ENCODE assay signal across 26 cellular contexts in the genomic region with DNA sequence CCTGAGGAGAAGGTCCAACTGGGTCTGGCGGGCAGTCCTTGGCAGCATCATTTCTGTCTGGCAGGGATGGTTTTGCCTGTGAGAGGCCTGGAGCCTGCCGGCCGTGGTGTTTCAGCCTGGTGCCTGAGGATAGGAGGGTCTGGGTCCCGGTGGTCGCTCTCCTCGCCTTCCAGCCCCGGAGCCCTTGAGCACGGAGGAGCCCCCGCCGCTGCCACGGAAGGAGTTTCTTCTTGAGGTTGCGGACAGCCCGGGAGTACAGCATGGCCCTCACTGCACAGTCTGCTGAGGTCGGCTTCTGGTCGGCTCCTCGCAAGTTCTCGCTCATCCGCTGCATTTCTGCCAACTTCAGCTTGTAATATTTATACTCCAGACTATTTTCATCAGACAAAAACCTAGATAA. TPM values are rescaled to one million over a fixed set of nuclear protein-coding genes. Genes with fewer than 3 reads are reported as not detected.
DNase-seq lines count a peak whose midpoint lies in the region; ATAC-seq, FAIRE-seq and TF ChIP-seq lines count a peak whose summit lies in the region.
"Had no signal": no experiment of that assay in that cellular context is flagged by ENCODE, and none has a peak within 500 bp of the region (broad histone marks: within the 10 kb centered on the region; RNA-seq: fewer than 3 reads in every experiment).

No MANE protein-coding gene starts in this region.

- DNase-seq in mammary epithelial cell (no peak), MCF 10A (ENCODE audit: unreplicated experiment) (no peak), PC-3 (no peak), astrocyte (ENCODE audit: low read depth) (no peak)
- DNase-seq in effector memory CD8-positive, alpha-beta T cell, result no peak
- DNase-seq: 8988T; ACHN; AML-193; BE2C; CD4-positive, alpha-beta T cell; DMS 273 treated with DMSO at 0.1 percent for 48 hours; DMS79; EL; GDM1; H9 had no signal

- no peak for TF ChIP-seq CTCF in mammary epithelial cell (conservative IDR thresholded peaks at IDR 0.05 in 1 of 2, IDR thresholded peaks at IDR 0.05 in 1 of 2; ENCODE audit: extremely low read depth in 1 of 2, insufficient read depth in 1 of 2, low read depth in 1 of 2, low read length in 2 of 2)
- no peak for TF ChIP-seq CTCF in MCF 10A (IDR thresholded peaks at IDR 0.05; ENCODE audit: unreplicated experiment)
- no peak for TF ChIP-seq CTCF in PC-3 (conservative IDR thresholded peaks at IDR 0.05; ENCODE audit: low read depth, low read length)
- TF ChIP-seq CTCF in astrocyte (IDR thresholded peaks at IDR 0.05; ENCODE audit: insufficient read depth, low read depth, low read length), result no peak

- H3K27me3 Mint-ChIP-seq in MCF 10A (ENCODE audit: insufficient read depth, unreplicated experiment), result no peaks in the 10 kb centered on the region
- no peaks in the 10 kb centered on the region for H3K27me3 Mint-ChIP-seq in astrocyte (ENCODE audit: low read depth, unreplicated experiment)
- no peaks in the 10 kb centered on the region for H3K27me3 Mint-ChIP-seq in effector memory CD8-positive, alpha-beta T cell
- H3K27me3 Mint-ChIP-seq: CD4-positive, alpha-beta T cell; CD8-positive, alpha-beta memory T cell had no signal

- CTCF ChIA-PET in mammary epithelial cell (lab: Charles Lee; ENCODE audit: low non-redundant PET) (interaction anchor here (0.5 kb wide), 1 partner anchor 10 kb away, joined by 3 read pairs; no protein-coding TSS in a partner anchor), MCF 10A (lab: Yijun Ruan, JAX) (interaction anchor here (2.4 kb wide), 1 partner anchor 23 kb away, joined by 8 read pairs; no protein-coding TSS in a partner anchor), PC-3 (lab: Charles Lee) (no interaction called here)

- FAIRE-seq in astrocyte (lab: Jason Lieb, UNC), result no peak
- FAIRE-seq: A549, D721Med, GM12878, GM19239 had no signal

- H3K9me2 ChIP-seq in PC-3 (replicated peaks; ENCODE audit: low read length), result no peaks in the 10 kb centered on the region

- POLR2A ChIA-PET in MCF 10A (lab: Yijun Ruan, JAX), result interaction anchor here (1.3 kb wide), 1 partner anchor 13 kb away, joined by 3 read pairs; no protein-coding TSS in a partner anchor
- POLR2A ChIA-PET in PC-3 (lab: Charles Lee; ENCODE audit: unreplicated experiment), result no interaction called here

- H4K20me1 ChIP-seq in mammary epithelial cell (ENCODE audit: insufficient read depth, low read length) (no peaks in the 10 kb centered on the region), PC-3 (ENCODE audit: low read length) (no peaks in the 10 kb centered on the region), astrocyte (ENCODE audit: insufficient read depth, low read length) (peaks cover 69% of the 10 kb centered on the region)

- H3K36me3 Mint-ChIP-seq in MCF 10A (ENCODE audit: insufficient read depth, unreplicated experiment), result peaks cover 93% of the 10 kb centered on the region
- peaks cover 17% of the 10 kb centered on the region for H3K36me3 Mint-ChIP-seq in astrocyte (ENCODE audit: low read depth, unreplicated experiment)
- peaks cover 58% of the 10 kb centered on the region for H3K36me3 Mint-ChIP-seq in effector memory CD8-positive, alpha-beta T cell (ENCODE audit: insufficient read depth)

- H3K79me2 ChIP-seq in mammary epithelial cell (ENCODE audit: insufficient read depth, low read length), result peaks cover 14% of the 10 kb centered on the region
- H3K79me2 ChIP-seq in PC-3 (ENCODE audit: low read length), result no peaks in the 10 kb centered on the region
- peaks cover 23% of the 10 kb centered on the region for H3K79me2 ChIP-seq in astrocyte (ENCODE audit: insufficient read depth, low read length)

- no peaks in the 10 kb centered on the region for H3F3A ChIP-seq in PC-3 (ENCODE audit: low read length, unreplicated experiment)

- H3K9ac ChIP-seq in mammary epithelial cell (ENCODE audit: insufficient read depth, low read length) (no peak overlapping the region), PC-3 (ENCODE audit: low read length) (no peak overlapping the region), astrocyte (ENCODE audit: low read length) (no peak overlapping the region)

- in situ Hi-C loops in mammary epithelial cell (cut with MboI; ENCODE audit: low sequenced_read_pairs in 2 of 2), result no loop called here

- H2AFZ ChIP-seq in mammary epithelial cell (ENCODE audit: low read depth, low read length) (no peak overlapping the region), PC-3 (ENCODE audit: low read length) (no peak overlapping the region), astrocyte (ENCODE audit: low read depth, low read length) (no peak overlapping the region)
- H2AFZ ChIP-seq: GM23338 had no signal

- H3K27ac ChIP-seq in mammary epithelial cell (ENCODE audit: insufficient read depth, low read depth, low read length) (no peak overlapping the region), PC-3 (ENCODE audit: low read length) (no peak overlapping the region), astrocyte (ENCODE audit: low read depth, low read length) (no peak overlapping the region)
- H3K27ac ChIP-seq: A549; BLaER1 treated with 17β-estradiol and CSF1 and Interleukin-3, amounts not matched to agents 10 nM and 100 nM had no signal

- H3K4me1 Mint-ChIP-seq in MCF 10A (ENCODE audit: insufficient read depth, unreplicated experiment) (peaks cover 7% of the 10 kb centered on the region), astrocyte (ENCODE audit: low read depth, unreplicated experiment) (no peaks in the 10 kb centered on the region)
- H3K4me1 Mint-ChIP-seq in effector memory CD8-positive, alpha-beta T cell (ENCODE audit: low read depth in 2 of 2), result peaks cover 9 to 15% of the 10 kb centered on the region in 2 donors
- H3K4me1 Mint-ChIP-seq: CD14-positive monocyte, GM23338, H9 had no signal

- 96% methylated on average over 7 of the region's 18 CpGs for WGBS in mammary epithelial cell (ENCODE audit: low coverage, missing lambda C conversion rate)

- peaks cover 30% of the 10 kb centered on the region for H3K36me3 ChIP-seq in mammary epithelial cell (ENCODE audit: insufficient read depth, low read length)
- peaks cover 47% of the 10 kb centered on the region for H3K36me3 ChIP-seq in PC-3 (ENCODE audit: low read depth, low read length)
- peaks cover 50% of the 10 kb centered on the region for H3K36me3 ChIP-seq in astrocyte (ENCODE audit: insufficient read depth, low read length)

- H3K9me3 Mint-ChIP-seq in MCF 10A (ENCODE audit: unreplicated experiment) (no peaks in the 10 kb centered on the region), astrocyte (ENCODE audit: unreplicated experiment) (peaks cover 1% of the 10 kb centered on the region)
- H3K9me3 Mint-ChIP-seq in effector memory CD8-positive, alpha-beta T cell, result no peaks in the 10 kb centered on the region
- H3K9me3 Mint-ChIP-seq: CD14-positive monocyte; CD4-positive, alpha-beta T cell; CD8-positive, alpha-beta memory T cell; GM23338; H9 had no signal

- no peaks in the 10 kb centered on the region for H3K9me3 ChIP-seq in mammary epithelial cell (replicated peaks; ENCODE audit: insufficient read depth, low read length)
- no peaks in the 10 kb centered on the region for H3K9me3 ChIP-seq in PC-3 (ENCODE audit: low read length)
- no peaks in the 10 kb centered on the region for H3K9me3 ChIP-seq in astrocyte (ENCODE audit: insufficient read depth, low read depth, low read length)
- H3K9me3 ChIP-seq: A549; BE2C; BLaER1 treated with 17β-estradiol and CSF1 and Interleukin-3, amounts not matched to agents 10 nM and 100 nM had no signal

- dilution Hi-C loops in mammary epithelial cell (cut with HindIII; ENCODE audit: low sequenced_read_pairs), result loop anchor here (5.0 kb wide), 1 partner anchor 82 kb away; no protein-coding TSS in a partner anchor

- H3K4me1 ChIP-seq in mammary epithelial cell (ENCODE audit: insufficient read depth, low read length), result no peaks in the 10 kb centered on the region
- H3K4me1 ChIP-seq in PC-3 (ENCODE audit: insufficient read depth, low read length), result no peaks in the 10 kb centered on the region
- no peaks in the 10 kb centered on the region for H3K4me1 ChIP-seq in astrocyte (ENCODE audit: insufficient read depth, low read length)
- H3K4me1 ChIP-seq: A549, BE2C had no signal

- no peaks in the 10 kb centered on the region for H3K27me3 ChIP-seq in mammary epithelial cell (ENCODE audit: insufficient read depth, low read length)
- no peaks in the 10 kb centered on the region for H3K27me3 ChIP-seq in PC-3 (ENCODE audit: low read length)
- no peaks in the 10 kb centered on the region for H3K27me3 ChIP-seq in astrocyte (ENCODE audit: insufficient read depth, low read length)
- H3K27me3 ChIP-seq: BE2C; BLaER1 treated with 17β-estradiol and CSF1 and Interleukin-3, amounts not matched to agents 10 nM and 100 nM had no signal

- intact Hi-C loops in mammary epithelial cell (cut with micrococcal nuclease) (no loop called here), MCF 10A (cut with micrococcal nuclease) (no loop called here), PC-3 (cut with micrococcal nuclease) (no loop called here)

- no peak overlapping the region for H3K4me3 ChIP-seq in mammary epithelial cell (replicated peaks in 1 of 3; ENCODE audit: insufficient read depth in 1 of 3, low read depth in 2 of 3, low read length in 3 of 3)
- H3K4me3 ChIP-seq in PC-3 (ENCODE audit: low read length), result no peak overlapping the region
- no peak overlapping the region for H3K4me3 ChIP-seq in astrocyte (ENCODE audit: insufficient read depth, low read depth, low read length)
- H3K4me3 ChIP-seq: A549; BLaER1 treated with 17β-estradiol and CSF1 and Interleukin-3, amounts not matched to agents 10 nM and 100 nM; GM12878; GM23338 had no signal

- H3K27ac Mint-ChIP-seq in MCF 10A (ENCODE audit: low read depth, unreplicated experiment) (no peak overlapping the region), astrocyte (ENCODE audit: unreplicated experiment) (no peak overlapping the region)
- H3K27ac Mint-ChIP-seq in effector memory CD8-positive, alpha-beta T cell, result peak overlapping the region; percentile 59 to 72
- H3K27ac Mint-ChIP-seq: CD4-positive, alpha-beta T cell; GM23338 had no signal

- no peak overlapping the region for H3K4me3 Mint-ChIP-seq in MCF 10A (ENCODE audit: unreplicated experiment)
- H3K4me3 Mint-ChIP-seq in astrocyte (ENCODE audit: unreplicated experiment), result peak overlapping the region; percentile 27
- no peak overlapping the region for H3K4me3 Mint-ChIP-seq in effector memory CD8-positive, alpha-beta T cell
- H3K4me3 Mint-ChIP-seq: CD14-positive monocyte; CD4-positive, alpha-beta T cell; GM23338; H9 had no signal

- H3K4me2 ChIP-seq in mammary epithelial cell (ENCODE audit: insufficient read depth, low read depth, low read length), result no peak overlapping the region
- no peak overlapping the region for H3K4me2 ChIP-seq in PC-3 (ENCODE audit: low read length)
- no peak overlapping the region for H3K4me2 ChIP-seq in astrocyte (ENCODE audit: low read length)
- H3K4me2 ChIP-seq: A549; BLaER1 treated with 17β-estradiol and CSF1 and Interleukin-3, amounts not matched to agents 10 nM and 100 nM; GM23338 had no signal

- no peak for ATAC-seq in PC-3
- no peak for ATAC-seq in effector memory CD8-positive, alpha-beta T cell (replicated peaks)
- ATAC-seq in GM21447 (IDR thresholded peaks at IDR 0.05; ENCODE audit: unreplicated experiment), result no peak
- ATAC-seq in HG03159 (IDR thresholded peaks at IDR 0.05; ENCODE audit: unreplicated experiment), result no peak
- ATAC-seq: A549, GM12878, GM23338, HCT116 had no signal

- BruUV-seq in mammary epithelial cell (replicated peaks; lab: Mats Ljungman, UMichigan), result TSS peak; percentile 46
- BruUV-seq in MCF 10A (replicated peaks; lab: Mats Ljungman, UMichigan), result no TSS peak
- BruUV-seq in PC-3 (replicated peaks; lab: Mats Ljungman, UMichigan), result TSS peak; percentile 36

RNA-seq across cellular contexts. Expression of a gene that starts 23.4 kb away (rescaled TPM):
- total RNA-seq in mammary epithelial cell (10 to 100 TPM; 34.0 to 59.5 TPM), MCF 10A (2022) (69.1 and 75.8 TPM in 2 replicates), PC-3 (2014; rRNA removed) (48.9 and 56.9 TPM in 2 replicates), astrocyte (73.8 and 77.6 TPM in 2 replicates)
- polyA plus RNA-seq in mammary epithelial cell, result 28.1 TPM
- 38.5 TPM for polyA minus RNA-seq in mammary epithelial cell

RNA-seq across cellular contexts. Expression of a gene that starts 23.5 kb away (rescaled TPM):
- total RNA-seq in mammary epithelial cell (10 to 100 TPM; 35.1 to 37.7 TPM), MCF 10A (2022) (24.8 and 37.1 TPM in 2 replicates), PC-3 (2014; rRNA removed) (102 and 114 TPM in 2 replicates), astrocyte (31.9 and 36.0 TPM in 2 replicates)
- 42.6 TPM for polyA plus RNA-seq in mammary epithelial cell
- 62.6 TPM for polyA minus RNA-seq in mammary epithelial cell

RNA-seq across cellular contexts. Expression of a gene that starts 53.8 kb away (rescaled TPM):
- total RNA-seq in mammary epithelial cell (1 to 10 TPM; 3.0 to 5.1 TPM), MCF 10A (2022) (3.1 and 3.7 TPM in 2 replicates), PC-3 (2014; rRNA removed) (8.0 and 8.8 TPM in 2 replicates), astrocyte (7.6 and 7.9 TPM in 2 replicates)
- polyA plus RNA-seq in mammary epithelial cell, result 3.0 TPM
- 0.26 TPM for polyA minus RNA-seq in mammary epithelial cell

Comparison
In these comparisons a context has a peak if more than half of its experiments do, and no peak if none do; other contexts are left out.
1. H3K27ac Mint-ChIP-seq: peak in effector memory CD8-positive, alpha-beta T cell (2 of 2); none in MCF 10A (single experiment) and astrocyte (single experiment).